Comparison of ENCODE assay signal across 12 cellular contexts in genomic region chr1:15158506-15159165, GRCh38. TPM values are rescaled to one million over a fixed set of nuclear protein-coding genes. Genes with fewer than 3 reads are reported as not detected.
DNase-seq lines count a peak whose midpoint lies in the region; ATAC-seq, FAIRE-seq and TF ChIP-seq lines count a peak whose summit lies in the region.
"Had no signal": no experiment of that assay in that cellular context is flagged by ENCODE, and none has a peak within 500 bp of the region (broad histone marks: within the 10 kb centered on the region; RNA-seq: fewer than 3 reads in every experiment).

No MANE protein-coding gene starts in this region.

- H3K27me3 ChIP-seq in breast epithelium (no peaks in the 10 kb centered on the region), upper lobe of left lung (peaks cover 0 to 4% (median 2%) of the 10 kb centered on the region in 4 donors), HAP-1 (ENCODE audit: low read depth) (no peaks in the 10 kb centered on the region)

- CTCF ChIA-PET in MCF 10A (lab: Yijun Ruan, JAX) = interaction anchor here (1.1 kb wide), 1 partner anchor 8 kb away, joined by 3 read pairs; no protein-coding TSS in a partner anchor

- no peak for TF ChIP-seq POLR2A in breast epithelium (IDR thresholded peaks at IDR 0.05)
- TF ChIP-seq POLR2A in upper lobe of left lung (IDR thresholded peaks at IDR 0.05) = no peak

- peak overlapping the region; percentile 85 for H3K27ac Mint-ChIP-seq in MCF 10A (ENCODE audit: low read depth, unreplicated experiment)
- no peak overlapping the region for H3K27ac Mint-ChIP-seq in stimulated activated memory B cell treated with anti-CD40 and anti-IgM and Interleukin-4, amounts not matched to agents 10 μg/mL and 1 μg/mL and 100 μg/mL, for 72 hours

- no peaks in the 10 kb centered on the region for H3K4me1 ChIP-seq in breast epithelium
- peaks cover 38 to 47% of the 10 kb centered on the region in 2 donors for H3K4me1 ChIP-seq in kidney (ENCODE audit: control insufficient read depth in 1 of 2, insufficient read depth in 1 of 2, low read depth in 1 of 2, low read length in 2 of 2)
- peaks cover 22 to 54% (median 44%) of the 10 kb centered on the region in 4 donors for H3K4me1 ChIP-seq in upper lobe of left lung
- H3K4me1 ChIP-seq in HAP-1 = no peaks in the 10 kb centered on the region

- no peak for ATAC-seq in upper lobe of left lung (ENCODE audit: low FRiP score in 2 of 2)
- ATAC-seq in stimulated activated memory B cell treated with anti-CD40 and anti-IgM and Interleukin-4, amounts not matched to agents 10 μg/mL and 1 μg/mL and 100 μg/mL, for 72 hours = no peak

- H3K9me3 ChIP-seq in breast epithelium (no peaks in the 10 kb centered on the region), kidney (ENCODE audit: control insufficient read depth in 1 of 2, low read length in 2 of 2) (no peaks in the 10 kb centered on the region), upper lobe of left lung (no peaks in the 10 kb centered on the region), HAP-1 (no peaks in the 10 kb centered on the region)

- WGBS in upper lobe of left lung, 2 donors = 45 to 52% methylated on average over 13 of the region's 13 CpGs

- TF ChIP-seq EP300 in upper lobe of left lung (IDR thresholded peaks at IDR 0.05) = no peak

- POLR2A ChIA-PET in MCF 10A (lab: Yijun Ruan, JAX) = interaction anchor here (0.7 to 2.4 kb wide), 8 partner anchors 10 to 125 kb away, joined by 3 to 19 read pairs (median 4); no protein-coding TSS in a partner anchor

- H3K4me3 Mint-ChIP-seq in MCF 10A (ENCODE audit: unreplicated experiment) = peak overlapping the region; percentile 63
- no peak overlapping the region for H3K4me3 Mint-ChIP-seq in stimulated activated memory B cell treated with anti-CD40 and anti-IgM and Interleukin-4, amounts not matched to agents 10 μg/mL and 1 μg/mL and 100 μg/mL, for 72 hours
- H3K4me3 Mint-ChIP-seq: central memory CD8-positive, alpha-beta T cell had no signal

- in situ Hi-C loops in HAP-1 (cut with MboI; ENCODE audit: low sequenced_read_pairs) = no loop called here

- H3K27ac ChIP-seq in breast epithelium (no peak overlapping the region), kidney (ENCODE audit: low read depth in 2 of 2, low read length in 2 of 2) (peak overlapping the region; percentile 9 to 63), upper lobe of left lung (peak overlapping the region in 3 of 4 donors; percentile 18 to 90 (median 69))

- peak; percentile 80 for DNase-seq in MCF 10A (ENCODE audit: unreplicated experiment)
- no peak for DNase-seq in breast epithelium (ENCODE audit: low spot score in 2 of 2)
- DNase-seq in amniotic epithelial cell (ENCODE audit: low read depth) = peak; percentile 97
- no peak for DNase-seq in kidney
- no peak for DNase-seq in upper lobe of left lung
- no peak for DNase-seq in HAP-1 (ENCODE audit: low spot score in 2 of 2)
- DNase-seq in activated T-cell treated with anti-CD3 and anti-CD28 coated beads for 4 hours = no peak
- DNase-seq: 8988T; activated CD8-positive, alpha-beta memory T cell treated with anti-CD3 and anti-CD28 coated beads, Interleukin-2, amount 50 U/mL, for 48 hours had no signal

- no peaks in the 10 kb centered on the region for H3K9me3 Mint-ChIP-seq in MCF 10A (ENCODE audit: unreplicated experiment)
- no peaks in the 10 kb centered on the region for H3K9me3 Mint-ChIP-seq in stimulated activated memory B cell treated with anti-CD40 and anti-IgM and Interleukin-4, amounts not matched to agents 10 μg/mL and 1 μg/mL and 100 μg/mL, for 72 hours
- H3K9me3 Mint-ChIP-seq: central memory CD8-positive, alpha-beta T cell had no signal

- H3K36me3 Mint-ChIP-seq in MCF 10A (ENCODE audit: insufficient read depth, unreplicated experiment) = peaks cover 6% of the 10 kb centered on the region
- no peaks in the 10 kb centered on the region for H3K36me3 Mint-ChIP-seq in stimulated activated memory B cell treated with anti-CD40 and anti-IgM and Interleukin-4, amounts not matched to agents 10 μg/mL and 1 μg/mL and 100 μg/mL, for 72 hours

- H3K4me3 ChIP-seq in breast epithelium = no peak overlapping the region
- peak overlapping the region in 1 of 2 donors; percentile 22 for H3K4me3 ChIP-seq in kidney (ENCODE audit: low read length in 2 of 2)
- H3K4me3 ChIP-seq in upper lobe of left lung = no peak overlapping the region
- no peak overlapping the region for H3K4me3 ChIP-seq in HAP-1

- FAIRE-seq in kidney (lab: Jason Lieb, UNC) = no peak
- FAIRE-seq: GM19239 had no signal

- TF ChIP-seq CTCF in MCF 10A (IDR thresholded peaks at IDR 0.05; ENCODE audit: unreplicated experiment) (no peak), breast epithelium (IDR thresholded peaks at IDR 0.05) (no peak), kidney (IDR thresholded peaks at IDR 0.05; ENCODE audit: borderline replicate concordance, extremely low read depth, insufficient read depth) (no peak), upper lobe of left lung (IDR thresholded peaks at IDR 0.05) (no peak)

- peaks cover 23% of the 10 kb centered on the region for H3K4me1 Mint-ChIP-seq in MCF 10A (ENCODE audit: insufficient read depth, unreplicated experiment)
- H3K4me1 Mint-ChIP-seq in stimulated activated memory B cell treated with anti-CD40 and anti-IgM and Interleukin-4, amounts not matched to agents 10 μg/mL and 1 μg/mL and 100 μg/mL, for 72 hours = peaks cover 28% of the 10 kb centered on the region

- intact Hi-C loops in MCF 10A (cut with micrococcal nuclease) = loop anchor here (2.0 kb wide), 1 partner anchor 14 kb away; no protein-coding TSS in a partner anchor
- intact Hi-C loops in breast epithelium (cut with DNase I; ENCODE audit: low total_unique reads) = no loop called here
- intact Hi-C loops in kidney (cut with DNase I) = no loop called here

- H3K36me3 ChIP-seq in breast epithelium (no peaks in the 10 kb centered on the region), kidney (ENCODE audit: control insufficient read depth in 1 of 2, insufficient read depth in 2 of 2, low read length in 2 of 2) (no peaks in the 10 kb centered on the region), upper lobe of left lung (no peaks in the 10 kb centered on the region), HAP-1 (replicated peaks) (no peaks in the 10 kb centered on the region)

- BruUV-seq in MCF 10A (replicated peaks; lab: Mats Ljungman, UMichigan) = no TSS peak

- H3K27me3 Mint-ChIP-seq in MCF 10A (ENCODE audit: insufficient read depth, unreplicated experiment) = no peaks in the 10 kb centered on the region
- peaks cover 52% of the 10 kb centered on the region for H3K27me3 Mint-ChIP-seq in stimulated activated memory B cell treated with anti-CD40 and anti-IgM and Interleukin-4, amounts not matched to agents 10 μg/mL and 1 μg/mL and 100 μg/mL, for 72 hours

- peak overlapping the region in 1 of 2 donors; percentile 93 for H3K9ac ChIP-seq in kidney (ENCODE audit: low read length in 2 of 2)

RNA-seq across cellular contexts. Expression of gene TMEM51, which starts 5.1 kb away (rescaled TPM):
- total RNA-seq in MCF 10A (2022) = 6.4 TPM in 2 replicates
- 10 to 100 TPM in 2 of 3 donors, 1 to 10 TPM in 1; 1.6 to 26.3 (median 10.8) TPM for total RNA-seq in breast epithelium
- 48.4 TPM for total RNA-seq in kidney
- 38.1 TPM for polyA plus RNA-seq in kidney (ENCODE audit: insufficient read depth, low read depth, low replicate concordance)
- total RNA-seq in upper lobe of left lung = 10 to 100 TPM in 4 of 6 donors, 1 to 10 TPM in 2; 6.3 to 22.4 (median 14.6) TPM

Comparison
In these comparisons a context has a peak if more than half of its experiments do, and no peak if none do; other contexts are left out.
1. DNase-seq: peak in MCF 10A (single experiment) and amniotic epithelial cell (single experiment); none in breast epithelium (0 of 2), kidney (single experiment), upper lobe of left lung (0 of 2), HAP-1 (0 of 2) and activated T-cell treated with anti-CD3 and anti-CD28 coated beads for 4 hours (single experiment).
2. H3K27ac ChIP-seq: peak in kidney (2 of 2) and upper lobe of left lung (3 of 4); none in breast epithelium (0 of 2).